ENCODE assay signal across 2 cellular contexts in genomic region chr20:62060631-62061541, GRCh38.
A peak's percentile ranks its signal among the peaks of the same experiment; 100 is the strongest.
TF ChIP-seq lines count a peak whose summit lies in the region.

No MANE protein-coding gene starts in this region.

TF ChIP-seq in HepG2, 621 proteins besides CTCF, POLR2A, EP300 and RAD21 (continued from another document and continues in another):
- 0 out of 2 replicates have a peak, but pooled peaks have one; percentile 38 for TF ChIP-seq LBX2 (CRISPR knock-in tag; IDR thresholded peaks at IDR 0.05; ENCODE audit: borderline replicate concordance)
- no peak for TF ChIP-seq ZBTB8A (CRISPR knock-in tag; IDR thresholded peaks at IDR 0.05; ENCODE audit: borderline replicate concordance, low read depth)
- no peak for TF ChIP-seq PHF5A (CRISPR knock-in tag; IDR thresholded peaks at IDR 0.05; ENCODE audit: low read depth, unreplicated experiment)
- no peak for TF ChIP-seq ZNF503 (CRISPR knock-in tag; IDR thresholded peaks at IDR 0.05)
- 0 out of 2 replicates have a peak, but pooled peaks have one; percentile 13 for TF ChIP-seq ARID4A (CRISPR knock-in tag; IDR thresholded peaks at IDR 0.05; ENCODE audit: borderline replicate concordance)
- peak; percentile 41; the same call in 1 of the 2 replicates for TF ChIP-seq ZNF687 (CRISPR knock-in tag; IDR thresholded peaks at IDR 0.05)
- no peak for TF ChIP-seq STAT5B (CRISPR knock-in tag; IDR thresholded peaks at IDR 0.05)
- TF ChIP-seq HNF4A (CRISPR knock-in tag; IDR thresholded peaks at IDR 0.05): 0 out of 2 replicates have a peak, but pooled peaks have one; percentile 25
- no peak for TF ChIP-seq MAFG (CRISPR knock-in tag; IDR thresholded peaks at IDR 0.05)
- TF ChIP-seq ZSCAN21 (CRISPR knock-in tag; IDR thresholded peaks at IDR 0.05; ENCODE audit: borderline replicate concordance): 0 out of 2 replicates have a peak, but pooled peaks have one; percentile 22

TF ChIP-seq in HEK293T, 16 proteins besides CTCF, POLR2A, EP300 and RAD21 (continued from another document):
- TF ChIP-seq PKNOX1 (IDR thresholded peaks at IDR 0.05): no peak
